Comparison of ENCODE assay signal across 12 cellular contexts in genomic region chrX:48569958-48570357, GRCh38. TPM values are rescaled to one million over a fixed set of nuclear protein-coding genes. Genes with fewer than 3 reads are reported as not detected.
DNase-seq lines count a peak whose midpoint lies in the region; ATAC-seq and TF ChIP-seq lines count a peak whose summit lies in the region.
"Had no signal": no experiment of that assay in that cellular context is flagged by ENCODE, and none has a peak within 500 bp of the region (broad histone marks: within the 10 kb centered on the region; RNA-seq: fewer than 3 reads in every experiment).

No MANE protein-coding gene starts in this region.

- DNase-seq in AG20443 (ENCODE audit: low spot score) (peak; percentile 11), cerebellar nuclear complex (lab: John Stamatoyannopoulos, UW) (no peak), iPS-NIHi7 (ENCODE audit: extremely low spot score) (no peak), chondrocyte (ENCODE audit: low spot score) (no peak)
- no peak for DNase-seq in activated naive CD8-positive, alpha-beta T cell treated with anti-CD3 and anti-CD28 coated beads, Interleukin-2, amount 50 U/mL, for 24 hours
- DNase-seq: activated B cell treated with CpG ODN at 0.5 μM for 24 hours; CD8-positive, alpha-beta memory T cell; NCI-H774 had no signal

- ATAC-seq in GM18520 (IDR thresholded peaks at IDR 0.05; ENCODE audit: unreplicated experiment) = peak; percentile 39
- peak; percentile 36 for ATAC-seq in HG03469 (IDR thresholded peaks at IDR 0.05; ENCODE audit: unreplicated experiment)
- peak; percentile 64 for ATAC-seq in activated naive CD8-positive, alpha-beta T cell treated with anti-CD3 and anti-CD28 coated beads, Interleukin-2, amount 50 U/mL, for 24 hours
- no peak for ATAC-seq in GM21717 (IDR thresholded peaks at IDR 0.05; ENCODE audit: unreplicated experiment)

- no peak overlapping the region for H3K27ac Mint-ChIP-seq in activated naive CD8-positive, alpha-beta T cell treated with anti-CD3 and anti-CD28 coated beads, Interleukin-2, amount 50 U/mL, for 24 hours
- H3K27ac Mint-ChIP-seq in chondrocyte (ENCODE audit: unreplicated experiment) = no peak overlapping the region
- H3K27ac Mint-ChIP-seq: activated B cell treated with CpG ODN at 0.5 μM for 24 hours; CD8-positive, alpha-beta memory T cell had no signal

- TF ChIP-seq CTCF in chondrocyte (IDR thresholded peaks at IDR 0.05) = no peak

- peaks cover 3% of the 10 kb centered on the region for H3K36me3 Mint-ChIP-seq in activated naive CD8-positive, alpha-beta T cell treated with anti-CD3 and anti-CD28 coated beads, Interleukin-2, amount 50 U/mL, for 24 hours (ENCODE audit: low read depth)
- peaks cover 2% of the 10 kb centered on the region for H3K36me3 Mint-ChIP-seq in chondrocyte (ENCODE audit: low read depth)

- H3K4me1 Mint-ChIP-seq in activated naive CD8-positive, alpha-beta T cell treated with anti-CD3 and anti-CD28 coated beads, Interleukin-2, amount 50 U/mL, for 24 hours = peaks cover 13% of the 10 kb centered on the region
- H3K4me1 Mint-ChIP-seq in chondrocyte (ENCODE audit: low read depth) = peaks cover 6% of the 10 kb centered on the region

- H3K9me3 Mint-ChIP-seq in activated naive CD8-positive, alpha-beta T cell treated with anti-CD3 and anti-CD28 coated beads, Interleukin-2, amount 50 U/mL, for 24 hours = no peaks in the 10 kb centered on the region
- no peaks in the 10 kb centered on the region for H3K9me3 Mint-ChIP-seq in chondrocyte (ENCODE audit: low read depth)
- H3K9me3 Mint-ChIP-seq: activated B cell treated with CpG ODN at 0.5 μM for 24 hours; central memory CD8-positive, alpha-beta T cell had no signal

- no peaks in the 10 kb centered on the region for H3K27me3 Mint-ChIP-seq in activated naive CD8-positive, alpha-beta T cell treated with anti-CD3 and anti-CD28 coated beads, Interleukin-2, amount 50 U/mL, for 24 hours
- no peaks in the 10 kb centered on the region for H3K27me3 Mint-ChIP-seq in chondrocyte (ENCODE audit: low read depth)
- H3K27me3 Mint-ChIP-seq: activated B cell treated with CpG ODN at 0.5 μM for 24 hours; central memory CD8-positive, alpha-beta T cell had no signal

- no peak overlapping the region for H3K4me3 Mint-ChIP-seq in activated naive CD8-positive, alpha-beta T cell treated with anti-CD3 and anti-CD28 coated beads, Interleukin-2, amount 50 U/mL, for 24 hours
- no peak overlapping the region for H3K4me3 Mint-ChIP-seq in chondrocyte (ENCODE audit: unreplicated experiment)
- H3K4me3 Mint-ChIP-seq: activated B cell treated with CpG ODN at 0.5 μM for 24 hours; CD8-positive, alpha-beta memory T cell; central memory CD8-positive, alpha-beta T cell had no signal

RNA-seq across cellular contexts. Expression of gene RBM3, which starts 4.3 kb away (rescaled TPM):
- 224 to 303 TPM (median 283 TPM) in 3 replicates for total RNA-seq in chondrocyte

RNA-seq across cellular contexts. Expression of gene WDR13, which starts 27.3 kb away (rescaled TPM):
- 87.7 to 92.9 TPM (median 92.3 TPM) in 3 replicates for total RNA-seq in chondrocyte

RNA-seq across cellular contexts. Expression of gene TBC1D25, which starts 30.4 kb away (rescaled TPM):
- total RNA-seq in chondrocyte = 15.7 to 18.9 TPM (median 18.8 TPM) in 3 replicates

RNA-seq across cellular contexts. Expression of gene EBP, which starts 48.4 kb away (rescaled TPM):
- total RNA-seq in chondrocyte = 35.2 to 44.4 TPM (median 39.1 TPM) in 3 replicates
